17 cellular contexts compared by ENCODE assay signal in the genomic region with DNA sequence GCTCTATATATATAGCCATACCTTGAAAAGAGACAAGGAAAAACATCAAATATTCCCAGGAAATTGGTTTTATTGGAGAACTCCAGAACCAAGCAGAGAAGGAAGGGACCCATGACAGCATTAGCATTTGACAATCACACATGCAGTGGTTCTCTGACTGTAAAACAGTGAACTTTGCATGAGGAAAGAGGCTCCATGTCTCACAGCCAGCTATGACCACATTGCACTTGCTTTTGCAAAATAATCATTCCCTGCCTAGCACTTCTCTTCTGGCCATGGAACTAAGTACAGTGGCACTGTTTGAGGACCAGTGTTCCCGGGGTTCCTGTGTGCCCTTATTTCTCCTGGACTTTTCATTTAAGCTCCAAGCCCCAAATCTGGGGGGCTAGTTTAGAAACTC.
DNase-seq lines count a peak whose midpoint lies in the region; ATAC-seq and TF ChIP-seq lines count a peak whose summit lies in the region.
"Had no signal": no experiment of that assay in that cellular context is flagged by ENCODE, and none has a peak within 500 bp of the region (broad histone marks: within the 10 kb centered on the region; RNA-seq: fewer than 3 reads in every experiment).

No MANE protein-coding gene starts in this region.

- peaks cover 86% of the 10 kb centered on the region for H3K36me3 Mint-ChIP-seq in activated CD4-positive, alpha-beta memory T cell treated with anti-CD3 and anti-CD28 coated beads, Interleukin-2, amount 10 ng/mL, durations not matched to agents 7 days and 5 days (ENCODE audit: low read depth)
- peaks cover 71% of the 10 kb centered on the region for H3K36me3 Mint-ChIP-seq in activated CD4-positive, alpha-beta memory T cell treated with anti-CD3 and anti-CD28 coated beads for 36 hours

- ATAC-seq in left lobe of liver (peak; percentile 43), GM19328 (IDR thresholded peaks at IDR 0.05; ENCODE audit: unreplicated experiment) (no peak), HG03039 (IDR thresholded peaks at IDR 0.05; ENCODE audit: unreplicated experiment) (no peak)
- ATAC-seq: body of pancreas, SK-N-SH treated with all-trans-retinoic acid at 6 μM for 48 hours had no signal

- H3K36me3 ChIP-seq in subcutaneous abdominal adipose tissue (ENCODE audit: control insufficient read depth in 5 of 5, insufficient read depth in 5 of 5, low read length in 5 of 5), result peaks cover 25 to 74% (median 63%) of the 10 kb centered on the region in 5 donors

- intact Hi-C loops in activated CD4-positive, alpha-beta memory T cell treated with anti-CD3 and anti-CD28 coated beads for 36 hours (cut with micrococcal nuclease), result loop anchor here (2.0 to 5.0 kb wide), 4 partner anchors 35 to 579 kb away; no protein-coding TSS in a partner anchor

- H3K9ac ChIP-seq in subcutaneous abdominal adipose tissue (ENCODE audit: low read length in 5 of 5), result peak overlapping the region in 2 of 5 donors; percentile 22 to 48

- H3K27ac ChIP-seq in VCaP (peak overlapping the region; percentile 29; the same call in 1 of the 2 replicates), subcutaneous abdominal adipose tissue (ENCODE audit: low read depth, low read length) (peak overlapping the region; percentile 63)
- H3K27ac ChIP-seq: PC-9 had no signal

- H3K4me1 Mint-ChIP-seq in activated CD4-positive, alpha-beta memory T cell treated with anti-CD3 and anti-CD28 coated beads, Interleukin-2, amount 10 ng/mL, durations not matched to agents 7 days and 5 days, result peaks cover 50% of the 10 kb centered on the region
- H3K4me1 Mint-ChIP-seq in activated CD4-positive, alpha-beta memory T cell treated with anti-CD3 and anti-CD28 coated beads for 36 hours (ENCODE audit: low read depth), result peaks cover 58% of the 10 kb centered on the region

- H3K9me3 Mint-ChIP-seq in activated CD4-positive, alpha-beta memory T cell treated with anti-CD3 and anti-CD28 coated beads, Interleukin-2, amount 10 ng/mL, durations not matched to agents 7 days and 5 days, result no peaks in the 10 kb centered on the region
- no peaks in the 10 kb centered on the region for H3K9me3 Mint-ChIP-seq in activated CD4-positive, alpha-beta memory T cell treated with anti-CD3 and anti-CD28 coated beads for 36 hours
- H3K9me3 Mint-ChIP-seq: dendritic cell treated with granulocyte-macrophage colony-stimulating factor and Interleukin-4, amounts not matched to agents 40 ng/mL and 50 ng/mL, for 4 days; mesothelial cell of epicardium had no signal

- TF ChIP-seq CTCF in VCaP (conservative IDR thresholded peaks at IDR 0.05), result no peak

- POLR2A ChIA-PET in activated CD4-positive, alpha-beta memory T cell treated with anti-CD3 and anti-CD28 coated beads, Interleukin-2, amount 10 ng/mL, durations not matched to agents 7 days and 5 days (lab: Charles Lee), result interaction anchor here (1.2 to 2.0 kb wide), 4 partner anchors 25 to 86 kb away, joined by 3 to 7 read pairs (median 4); partner anchors contain the start of gene TGFBR2
- POLR2A ChIA-PET in activated CD4-positive, alpha-beta memory T cell treated with anti-CD3 and anti-CD28 coated beads for 36 hours (lab: Charles Lee), result no interaction called here

- no peak overlapping the region for H3K4me3 ChIP-seq in subcutaneous abdominal adipose tissue (ENCODE audit: low read depth in 1 of 5, low read length in 5 of 5)
- H3K4me3 ChIP-seq: body of pancreas, PC-9 had no signal

- CTCF ChIA-PET in activated CD4-positive, alpha-beta memory T cell treated with anti-CD3 and anti-CD28 coated beads, Interleukin-2, amount 10 ng/mL, durations not matched to agents 7 days and 5 days (lab: Charles Lee), result interaction anchor here (0.7 to 5.0 kb wide), 4 partner anchors 63 to 679 kb away, joined by 3 to 34 read pairs (median 5); no protein-coding TSS in a partner anchor
- CTCF ChIA-PET in activated CD4-positive, alpha-beta memory T cell treated with anti-CD3 and anti-CD28 coated beads for 36 hours (lab: Charles Lee), result interaction anchor here (1.0 to 3.5 kb wide), 8 partner anchors 15 to 679 kb away, joined by 3 to 27 read pairs (median 4); no protein-coding TSS in a partner anchor

- H3K27me3 Mint-ChIP-seq in activated CD4-positive, alpha-beta memory T cell treated with anti-CD3 and anti-CD28 coated beads, Interleukin-2, amount 10 ng/mL, durations not matched to agents 7 days and 5 days, result no peaks in the 10 kb centered on the region
- H3K27me3 Mint-ChIP-seq in activated CD4-positive, alpha-beta memory T cell treated with anti-CD3 and anti-CD28 coated beads for 36 hours, result no peaks in the 10 kb centered on the region
- H3K27me3 Mint-ChIP-seq: dendritic cell treated with granulocyte-macrophage colony-stimulating factor and Interleukin-4, amounts not matched to agents 40 ng/mL and 50 ng/mL, for 4 days had no signal

- H3K4me3 Mint-ChIP-seq in activated CD4-positive, alpha-beta memory T cell treated with anti-CD3 and anti-CD28 coated beads, Interleukin-2, amount 10 ng/mL, durations not matched to agents 7 days and 5 days, result no peak overlapping the region
- H3K4me3 Mint-ChIP-seq in activated CD4-positive, alpha-beta memory T cell treated with anti-CD3 and anti-CD28 coated beads for 36 hours, result no peak overlapping the region
- H3K4me3 Mint-ChIP-seq: dendritic cell treated with granulocyte-macrophage colony-stimulating factor and Interleukin-4, amounts not matched to agents 40 ng/mL and 50 ng/mL, for 4 days; mesothelial cell of epicardium had no signal

- no peaks in the 10 kb centered on the region for H3K9me3 ChIP-seq in subcutaneous abdominal adipose tissue (ENCODE audit: control insufficient read depth in 5 of 5, low read length in 5 of 5)
- H3K9me3 ChIP-seq: body of pancreas had no signal

- H3K4me1 ChIP-seq in subcutaneous abdominal adipose tissue (ENCODE audit: control insufficient read depth in 5 of 5, insufficient read depth in 5 of 5, low read length in 5 of 5), result peaks cover 12 to 62% (median 53%) of the 10 kb centered on the region in 5 donors

- no peaks in the 10 kb centered on the region for H3K27me3 ChIP-seq in subcutaneous abdominal adipose tissue (ENCODE audit: control insufficient read depth in 5 of 5, insufficient read depth in 4 of 5, low read length in 5 of 5)
- H3K27me3 ChIP-seq: body of pancreas had no signal

- H3K27ac Mint-ChIP-seq in activated CD4-positive, alpha-beta memory T cell treated with anti-CD3 and anti-CD28 coated beads, Interleukin-2, amount 10 ng/mL, durations not matched to agents 7 days and 5 days, result peak overlapping the region; percentile 47
- H3K27ac Mint-ChIP-seq in activated CD4-positive, alpha-beta memory T cell treated with anti-CD3 and anti-CD28 coated beads for 36 hours, result no peak overlapping the region
- H3K27ac Mint-ChIP-seq: dendritic cell treated with granulocyte-macrophage colony-stimulating factor and Interleukin-4, amounts not matched to agents 40 ng/mL and 50 ng/mL, for 4 days; mesothelial cell of epicardium had no signal

- no peak for DNase-seq in activated CD4-positive, alpha-beta memory T cell treated with anti-CD3 and anti-CD28 coated beads, Interleukin-2, amount 10 ng/mL, durations not matched to agents 7 days and 5 days
- no peak for DNase-seq in activated CD4-positive, alpha-beta memory T cell treated with anti-CD3 and anti-CD28 coated beads for 36 hours
- DNase-seq in left lobe of liver (ENCODE audit: low spot score), result no peak
- DNase-seq in NCI-H82 treated with DMSO at 0.1 percent for 48 hours (lab: John Stamatoyannopoulos, UW; ENCODE audit: unreplicated experiment), result no peak
- DNase-seq: body of pancreas, erythroblast, NCI-H2029, NCI-H510A treated with DMSO at 0.1 percent for 48 hours, nucleus accumbens, PC-9 had no signal
